Comparison of ENCODE assay signal across 9 cellular contexts in genomic region chr10:89478085-89478738, GRCh38. TPM values are rescaled to one million over a fixed set of nuclear protein-coding genes. Genes with fewer than 3 reads are reported as not detected.
DNase-seq lines count a peak whose midpoint lies in the region; ATAC-seq, FAIRE-seq and TF ChIP-seq lines count a peak whose summit lies in the region.
"Had no signal": no experiment of that assay in that cellular context is flagged by ENCODE, and none has a peak within 500 bp of the region (broad histone marks: within the 10 kb centered on the region; RNA-seq: fewer than 3 reads in every experiment).

No MANE protein-coding gene starts in this region.

- DNase-seq in A549 (ENCODE audit: low read depth in 1 of 2, low spot score in 1 of 2) (peak in 1 of 2 experiments; percentile 18), body of pancreas (no peak), lower lobe of right lung (no peak), NCI-H1930 (lab: John Stamatoyannopoulos, UW) (no peak), HEK293T (ENCODE audit: extremely low spot score) (no peak)
- no peak for DNase-seq in central memory CD4-positive, alpha-beta T cell
- DNase-seq: colonic mucosa had no signal

- H3K27ac ChIP-seq in A549 (peak overlapping the region; percentile 1 to 62; a peak in 1 of 6 replicates), body of pancreas (peak overlapping the region in 3 of 4 donors; percentile 9 to 34 (median 25)), lower lobe of right lung (peak overlapping the region; percentile 73)
- H3K27ac ChIP-seq: colonic mucosa had no signal

- CTCF ChIA-PET in A549 (lab: Yijun Ruan, JAX): interaction anchor here (1.4 kb wide), 1 partner anchor 11 kb away, joined by 6 read pairs; no protein-coding TSS in a partner anchor
- CTCF ChIA-PET in HEK293T (lab: Yijun Ruan, JAX): no interaction called here

- H3K4me3 ChIP-seq in A549 (no peak overlapping the region), body of pancreas (no peak overlapping the region), lower lobe of right lung (no peak overlapping the region)
- H3K4me3 ChIP-seq: colonic mucosa had no signal

- POLR2A ChIA-PET in A549 (lab: Yijun Ruan, JAX) (no interaction called here), HEK293T (lab: Yijun Ruan, JAX) (no interaction called here)

- peak in 1 of 2 experiments; percentile 21; a peak in 2 of 6 replicates for ATAC-seq in A549
- peak; percentile 52 for ATAC-seq in GM21723 (IDR thresholded peaks at IDR 0.05; ENCODE audit: unreplicated experiment)
- ATAC-seq in body of pancreas: no peak
- ATAC-seq in lower lobe of right lung: peak; percentile 55 to 69
- no peak for ATAC-seq in HG03354 (IDR thresholded peaks at IDR 0.05; ENCODE audit: poor library complexity, severe bottlenecking, unreplicated experiment)

- H3K36me3 ChIP-seq in body of pancreas (replicated peaks in 1 of 2; ENCODE audit: insufficient read depth in 1 of 2, low read depth in 2 of 2): no peaks in the 10 kb centered on the region
- H3K36me3 ChIP-seq in lower lobe of right lung: no peaks in the 10 kb centered on the region
- H3K36me3 ChIP-seq: colonic mucosa had no signal

- no peak overlapping the region; the same call in 2 of the 3 replicates for H3K4me2 ChIP-seq in A549

- no peak for TF ChIP-seq RAD21 in A549 (conservative IDR thresholded peaks at IDR 0.05 in 1 of 2, IDR thresholded peaks at IDR 0.05 in 1 of 2)

- TF ChIP-seq CTCF in A549 (IDR thresholded peaks at IDR 0.05) (no peak), body of pancreas (IDR thresholded peaks at IDR 0.05) (no peak), lower lobe of right lung (IDR thresholded peaks at IDR 0.05) (no peak)

- no peak for TF ChIP-seq EP300 in A549 (IDR thresholded peaks at IDR 0.05)

- H3K27me3 ChIP-seq in body of pancreas (no peaks in the 10 kb centered on the region), lower lobe of right lung (ENCODE audit: low read depth) (no peaks in the 10 kb centered on the region)
- H3K27me3 ChIP-seq: colonic mucosa had no signal

- H3K9me3 ChIP-seq in A549 (0 out of 3 replicates have a peak, but pooled peaks cover 4% of the 10 kb centered on the region), body of pancreas (no peaks in the 10 kb centered on the region), lower lobe of right lung (no peaks in the 10 kb centered on the region)
- H3K9me3 ChIP-seq: colonic mucosa had no signal

- intact Hi-C loops in body of pancreas (cut with DNase I): no loop called here
- intact Hi-C loops in lower lobe of right lung (cut with DNase I): no loop called here

- no peak for FAIRE-seq in A549 (lab: Jason Lieb, UNC)

- H3K4me1 ChIP-seq in A549 (peaks cover 60% of the 10 kb centered on the region), body of pancreas (peaks cover 55% of the 10 kb centered on the region), lower lobe of right lung (peaks cover 64% of the 10 kb centered on the region)
- H3K4me1 ChIP-seq: colonic mucosa had no signal

- TF ChIP-seq POLR2A in A549 (IDR thresholded peaks at IDR 0.05; ENCODE audit: low read length) (no peak), body of pancreas (IDR thresholded peaks at IDR 0.05) (no peak)

- WGBS in A549 (ENCODE audit: missing lambda C conversion rate): 93% methylated on average over 4 of the region's 4 CpGs
- WGBS in body of pancreas, 2 donors: 85 to 89% methylated on average over 4 of the region's 4 CpGs

TF ChIP-seq in A549, 52 proteins besides CTCF, POLR2A, EP300 and RAD21:
- TF ChIP-seq RNF2 (IDR thresholded peaks at IDR 0.05; ENCODE audit: borderline replicate concordance, low read depth) (no peak), ZFP36 (IDR thresholded peaks at IDR 0.05; ENCODE audit: borderline replicate concordance, partially characterized antibody) (no peak)
TF ChIP-seq in A549: peak in this region for 0.

TF ChIP-seq in HEK293T, 16 proteins besides CTCF, POLR2A, EP300 and RAD21:
- TF ChIP-seq PKNOX1 (IDR thresholded peaks at IDR 0.05) (no peak), HDGF (IDR thresholded peaks at IDR 0.05; ENCODE audit: borderline replicate concordance) (no peak)

RNA-seq across cellular contexts. Expression of gene SLC16A12, which starts 57.2 kb away (rescaled TPM):
- polyA plus RNA-seq in A549 (2011; rRNA removed) (0.11 and 0.14 TPM in 2 replicates), A549 (2017; fragmentation: RNase III; extraction: RNeasy Plus Mini Kit Qiagen cat#74134 plus additional on column Dnase treatment) (0.03 to 0.19 TPM (median 0.08 TPM) in 3 replicates)
- 0.01 and 0.04 TPM in 2 replicates for polyA plus RNA-seq in A549 (2012; cell fraction: cytosol; rRNA removed)
- 0.01 and 2.4 TPM in 2 replicates for polyA plus RNA-seq in A549 (2012; cell fraction: nucleus; rRNA removed)
- polyA minus RNA-seq in A549 (2011; rRNA and poly(A)+ RNA removed): 0.05 and 0.08 TPM in 2 replicates
- total RNA-seq in body of pancreas (10 to 100 TPM; 19.5 to 26.7 TPM), lower lobe of right lung (1.0 TPM)

Comparison
In these comparisons a context has a peak if more than half of its experiments do, and no peak if none do; other contexts are left out.
1. ATAC-seq: peak in GM21723 (single experiment) and lower lobe of right lung (2 of 2); none in body of pancreas (single experiment) and HG03354 (single experiment).
2. RNA of gene SLC16A12, which starts 57.2 kb away (total RNA-seq): 19.5 to 26.7 TPM in body of pancreas; 1.0 TPM in lower lobe of right lung (single experiment); every median in the first group is over 10 times any median in the second.
3. Peak in every context shown above with its lines, with median percentiles within 50 percentile points of each other: H3K27ac ChIP-seq.